Comparison of ENCODE assay signal across 25 cellular contexts in the genomic region with DNA sequence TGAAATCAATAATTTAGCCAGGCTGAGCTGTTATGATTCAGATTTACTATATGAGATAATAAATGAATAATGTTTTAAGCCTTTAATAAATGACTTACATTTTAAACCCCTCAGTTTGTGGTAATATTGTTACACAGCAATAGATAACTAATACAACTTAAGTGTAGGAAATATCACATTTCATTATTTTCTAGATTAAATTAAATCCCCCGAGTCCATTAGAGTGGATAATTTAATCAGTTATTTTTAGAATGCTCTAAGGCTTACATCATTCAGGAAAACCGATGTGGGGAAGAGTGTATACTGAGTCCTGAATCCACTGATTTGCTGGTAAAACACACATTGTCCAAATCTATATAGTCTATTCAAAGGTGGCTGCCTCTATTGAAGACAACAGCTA. TPM values are rescaled to one million over a fixed set of nuclear protein-coding genes. Genes with fewer than 3 reads are reported as not detected.
A peak's percentile ranks its signal among the peaks of the same experiment; 100 is the strongest.
DNase-seq lines count a peak whose midpoint lies in the region; ATAC-seq and TF ChIP-seq lines count a peak whose summit lies in the region.
"Had no signal": no experiment of that assay in that cellular context is flagged by ENCODE, and none has a peak within 500 bp of the region (broad histone marks: within the 10 kb centered on the region; RNA-seq: fewer than 3 reads in every experiment).

No MANE protein-coding gene starts in this region.

- no peak for TF ChIP-seq CTCF in A673 (conservative IDR thresholded peaks at IDR 0.05; ENCODE audit: low read depth, low read length)
- TF ChIP-seq CTCF in chondrocyte (IDR thresholded peaks at IDR 0.05) = no peak
- TF ChIP-seq CTCF in neural crest cell (conservative IDR thresholded peaks at IDR 0.05) = no peak

- peak; percentile 40 for DNase-seq in A673 (ENCODE audit: low spot score)
- no peak for DNase-seq in SK-N-MC (ENCODE audit: low read depth, low spot score)
- DNase-seq in chondrocyte (ENCODE audit: low spot score) = no peak
- no peak for DNase-seq in neural crest cell (ENCODE audit: low read depth, low spot score)
- no peak for DNase-seq in NCI-H1092 (lab: John Stamatoyannopoulos, UW)
- no peak for DNase-seq in C1 segment of cervical spinal cord (lab: John Stamatoyannopoulos, UW)
- DNase-seq: CD4-positive, CD25-positive, alpha-beta regulatory T cell; DMS153; GF-D8; H9; KBM-7; MM.1S; NCI-H1048; NCI-H1436; NCI-H187 treated with DMSO at 0.1 percent for 48 hours; NCI-H2107; NCI-H446 treated with DMSO at 0.1 percent for 48 hours; NCI-H526 treated with DMSO at 0.1 percent for 48 hours; Right ventricle myocardium superior had no signal

- H3K4me1 ChIP-seq in A673 (ENCODE audit: insufficient read depth, low read length, poor library complexity, severe bottlenecking) = peaks cover 52% of the 10 kb centered on the region

- no peaks in the 10 kb centered on the region for H3K9me3 ChIP-seq in A673 (ENCODE audit: low read depth, low read length, poor library complexity, severe bottlenecking)
- no peaks in the 10 kb centered on the region for H3K9me3 ChIP-seq in SK-N-MC (ENCODE audit: low read depth, low read length)

- POLR2A ChIA-PET in A673 (lab: Charles Lee; ENCODE audit: low non-redundant PET) = interaction anchor here (0.7 kb wide), 1 partner anchor 73 kb away, joined by 8 read pairs; no protein-coding TSS in a partner anchor

- no peaks in the 10 kb centered on the region for H3K27me3 ChIP-seq in A673 (replicated peaks; ENCODE audit: insufficient read depth, low read depth, low read length, poor library complexity)

- no peaks in the 10 kb centered on the region for H3K27me3 Mint-ChIP-seq in chondrocyte (ENCODE audit: low read depth)
- H3K27me3 Mint-ChIP-seq in neural crest cell (ENCODE audit: low read depth) = no peaks in the 10 kb centered on the region
- H3K27me3 Mint-ChIP-seq: B cell had no signal

- H3K4me3 ChIP-seq in A673 (ENCODE audit: low read depth, low read length, poor library complexity, severe bottlenecking) (no peak overlapping the region), SK-N-MC (peak overlapping the region; percentile 72)

- ATAC-seq in GM18907 (IDR thresholded peaks at IDR 0.05; ENCODE audit: unreplicated experiment) (no peak), GM21360 (IDR thresholded peaks at IDR 0.05; ENCODE audit: unreplicated experiment) (no peak)
- ATAC-seq: HepG2 had no signal

- CTCF ChIA-PET in A673 (lab: Charles Lee) = no interaction called here

- H3K36me3 ChIP-seq in A673 (ENCODE audit: insufficient read depth, low read length, poor library complexity, severe bottlenecking) (no peaks in the 10 kb centered on the region), SK-N-MC (ENCODE audit: insufficient read depth, low read length) (no peaks in the 10 kb centered on the region)

- H3K36me3 Mint-ChIP-seq in chondrocyte (ENCODE audit: low read depth) (no peaks in the 10 kb centered on the region), neural crest cell (ENCODE audit: low read depth) (no peaks in the 10 kb centered on the region)
- H3K36me3 Mint-ChIP-seq: CD4-positive, CD25-positive, alpha-beta regulatory T cell had no signal

- peak overlapping the region; percentile 74 for H3K9ac ChIP-seq in SK-N-MC (ENCODE audit: insufficient read length)

- H3K27ac ChIP-seq in A673 (ENCODE audit: low read depth, low read length, poor library complexity, severe bottlenecking) (peak overlapping the region; percentile 64), SK-N-MC (peak overlapping the region; percentile 100)
- H3K27ac ChIP-seq: 22Rv1, HL-60 had no signal

- H3K4me3 Mint-ChIP-seq in chondrocyte (ENCODE audit: unreplicated experiment) (no peak overlapping the region), neural crest cell (peak overlapping the region; percentile 54)
- H3K4me3 Mint-ChIP-seq: B cell; CD4-positive, CD25-positive, alpha-beta regulatory T cell; H9 had no signal

- H3K27ac Mint-ChIP-seq in chondrocyte (ENCODE audit: unreplicated experiment) (peak overlapping the region; percentile 54), neural crest cell (ENCODE audit: unreplicated experiment) (peak overlapping the region; percentile 67)
- H3K27ac Mint-ChIP-seq: B cell; CD4-positive, CD25-positive, alpha-beta regulatory T cell had no signal

- intact Hi-C loops in A673 (cut with micrococcal nuclease; ENCODE audit: unreplicated experiment) = no loop called here

- H3K9me3 Mint-ChIP-seq in chondrocyte (ENCODE audit: low read depth) (peaks cover 2% of the 10 kb centered on the region), neural crest cell (no peaks in the 10 kb centered on the region)
- H3K9me3 Mint-ChIP-seq: CD4-positive, CD25-positive, alpha-beta regulatory T cell; H9 had no signal

- BruUV-seq in A673 (replicated peaks; lab: Mats Ljungman, UMichigan) = no TSS peak

- H3K4me1 Mint-ChIP-seq in chondrocyte (ENCODE audit: low read depth) = peaks cover 28% of the 10 kb centered on the region
- peaks cover 63% of the 10 kb centered on the region for H3K4me1 Mint-ChIP-seq in neural crest cell

RNA-seq across cellular contexts. Expression of a gene that starts 35.7 kb away (rescaled TPM):
- 60.8 and 66.5 TPM in 2 replicates for total RNA-seq in A673 (2021)
- total RNA-seq in chondrocyte = 79.7 to 88.4 TPM (median 83.2 TPM) in 3 replicates
- total RNA-seq in neural crest cell = 79.8 and 92.0 TPM in 2 replicates
